In the genomic region with DNA sequence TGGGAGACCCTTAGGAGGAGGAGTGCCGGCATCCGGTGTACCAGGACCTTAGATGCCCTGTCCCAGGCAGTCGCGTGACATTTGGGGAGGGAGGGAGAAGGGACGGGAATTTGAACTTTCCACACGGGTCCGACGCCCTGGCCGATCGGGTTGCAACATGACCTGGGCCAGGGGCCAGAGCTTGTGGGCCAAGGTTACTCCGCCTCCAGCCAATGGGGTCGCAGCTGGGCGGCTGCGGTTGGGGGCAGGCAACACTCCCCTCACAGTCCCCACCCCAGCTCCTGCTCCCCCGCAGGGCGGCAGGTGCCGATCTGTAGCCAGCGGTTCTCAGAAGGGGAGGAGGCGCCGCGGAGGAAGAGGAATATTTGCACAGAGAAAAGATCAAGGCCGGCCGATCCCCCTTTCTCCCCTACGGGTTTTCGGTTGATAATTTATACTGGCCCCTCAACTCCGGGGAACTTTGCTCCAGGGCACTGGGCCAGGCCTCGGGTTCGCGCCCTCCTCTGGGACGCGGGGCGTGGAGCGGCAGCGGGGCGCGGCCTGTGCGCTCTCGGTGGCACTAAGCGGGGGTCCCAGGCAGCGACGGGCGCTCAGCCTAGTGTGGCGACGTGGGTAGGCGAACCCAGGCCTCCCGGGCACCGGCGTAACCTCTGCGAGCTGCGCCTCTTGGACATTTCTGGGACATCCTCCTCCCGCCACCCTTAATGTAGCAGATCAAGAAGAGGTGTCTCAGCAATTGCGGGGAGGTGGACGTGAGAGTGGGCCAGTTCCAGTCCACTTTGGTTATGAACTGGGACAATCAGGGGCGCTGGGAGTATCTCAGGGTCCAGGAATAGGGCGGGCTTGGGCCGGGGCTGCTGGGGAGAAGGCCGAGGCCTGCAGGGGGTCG, we compare ENCODE assay signal across 8 cellular contexts. TPM values are rescaled to one million over a fixed set of nuclear protein-coding genes. Genes with fewer than 3 reads are reported as not detected.
DNase-seq lines count a peak whose midpoint lies in the region; ATAC-seq and TF ChIP-seq lines count a peak whose summit lies in the region.

No MANE protein-coding gene starts in this region.

- TF ChIP-seq CTCF in fibroblast of the aortic adventitia (IDR thresholded peaks at IDR 0.05; ENCODE audit: insufficient read depth, low read length) = no peak
- TF ChIP-seq CTCF in omental fat pad (IDR thresholded peaks at IDR 0.05) = no peak

- no peak overlapping the region for H3K4me3 ChIP-seq in fibroblast of the aortic adventitia (ENCODE audit: low read depth, low read length)

- ATAC-seq in omental fat pad (ENCODE audit: low FRiP score) (peak; percentile 69), HG03039 (IDR thresholded peaks at IDR 0.05; ENCODE audit: unreplicated experiment) (no peak), GM19467 (IDR thresholded peaks at IDR 0.05; ENCODE audit: unreplicated experiment) (no peak)

- DNase-seq in DMS 273 (lab: John Stamatoyannopoulos, UW; ENCODE audit: unreplicated experiment) (peak; percentile 93), NCI-H2171 (lab: John Stamatoyannopoulos, UW) (peak; percentile 47), fibroblast of the aortic adventitia (ENCODE audit: low read depth) (peak; percentile 17), omental fat pad (ENCODE audit: low spot score) (no peak), NOMO-1 treated with DMSO at 0.1 percent for 48 hours (lab: John Stamatoyannopoulos, UW; ENCODE audit: unreplicated experiment) (no peak)
- no peak for DNase-seq in activated naive CD4-positive, alpha-beta T cell (lab: John Stamatoyannopoulos, UW)

RNA-seq across cellular contexts. Expression of a gene that starts 1.2 kb away (rescaled TPM):
- total RNA-seq in fibroblast of the aortic adventitia (ENCODE audit: low replicate concordance) (0.72 and 2.0 TPM in 2 replicates), omental fat pad (100 to 1,000 TPM in 1 of 4 donors, 10 to 100 TPM in 3; 37.3 to 217 (median 54.5) TPM)

RNA-seq across cellular contexts. Expression of a gene that starts 44.5 kb away (rescaled TPM):
- total RNA-seq in fibroblast of the aortic adventitia (ENCODE audit: low replicate concordance) (1.9 and 31.2 TPM in 2 replicates), omental fat pad (1 to 10 TPM in 2 of 4 donors, under 1 TPM in 1, not detected in 1; 0.28 to 1.5 (median 1.1) TPM)

RNA-seq across cellular contexts. Expression of a gene that starts 44.8 kb away (rescaled TPM):
- total RNA-seq in fibroblast of the aortic adventitia (ENCODE audit: low replicate concordance) (16.4 and 44.6 TPM in 2 replicates), omental fat pad (10 to 100 TPM; 29.5 to 51.6 (median 40.1) TPM)

Comparison
In these comparisons a context has a peak if more than half of its experiments do, and no peak if none do; other contexts are left out.
1. DNase-seq: peak in DMS 273 (single experiment), NCI-H2171 (single experiment) and fibroblast of the aortic adventitia (single experiment); none in omental fat pad (single experiment), activated naive CD4-positive, alpha-beta T cell (0 of 4) and NOMO-1 treated with DMSO at 0.1 percent for 48 hours (single experiment).
2. RNA of a gene that starts 1.2 kb away (total RNA-seq): 37.3 to 217 TPM in omental fat pad; 0.72 to 2.0 TPM in fibroblast of the aortic adventitia; every median in the first group is over 10 times any median in the second.